Comparison of ENCODE assay signal across 29 cellular contexts in the genomic region with DNA sequence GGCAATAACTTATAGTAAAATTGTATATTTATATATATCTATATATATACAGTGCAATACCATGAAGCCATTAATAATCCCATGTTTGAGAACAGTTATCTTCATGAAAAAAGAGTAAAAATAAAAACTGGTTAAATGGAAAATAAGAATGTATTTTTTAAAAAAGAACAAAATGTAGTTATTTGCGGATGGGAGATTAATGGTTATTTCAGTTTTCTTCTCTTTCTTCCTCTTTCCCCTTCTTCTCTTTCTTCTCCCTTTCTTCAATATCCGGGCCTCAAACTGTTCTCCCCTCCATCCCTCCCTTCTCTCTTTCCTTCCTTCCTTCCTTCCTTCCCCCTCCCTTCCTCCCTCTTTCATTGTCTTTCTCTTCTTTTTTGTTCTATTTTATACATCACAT.
"Had no signal": no experiment of that assay in that cellular context is flagged by ENCODE, and none has a peak within 500 bp of the region (broad histone marks: within the 10 kb centered on the region; RNA-seq: fewer than 3 reads in every experiment).

No MANE protein-coding gene starts in this region.

- H3K4me1 ChIP-seq: stomach, suprapubic skin, testis, thyroid gland, tibial artery, tibial nerve, transverse colon, upper lobe of left lung, upper lobe of right lung, uterus, vagina had no signal

- H3K9me3 Mint-ChIP-seq: stimulated activated memory B cell treated with anti-CD40 and anti-IgM and Interleukin-4, amounts not matched to agents 10 μg/mL and 1 μg/mL and 100 μg/mL, for 72 hours had no signal

- H3K27ac ChIP-seq: stomach, suprapubic skin, testis, thoracic aorta, thyroid gland, tibial artery, tibial nerve, transverse colon, upper lobe of left lung, upper lobe of right lung, uterus, vagina had no signal

- H3K36me3 Mint-ChIP-seq: stimulated activated effector memory CD8-positive, alpha-beta T cell treated with anti-CD3 and anti-CD28 coated beads, Interleukin-12 subunit alpha, Interleukin-12 subunit beta, amount 100 ng/mL, for 72 hours; stimulated activated memory B cell treated with anti-CD40 and anti-IgM and Interleukin-4, amounts not matched to agents 10 μg/mL and 1 μg/mL and 100 μg/mL, for 72 hours; stimulated activated naive B cell treated with anti-CD40 and anti-IgM and Interleukin-4, amounts not matched to agents 10 μg/mL and 1 μg/mL and 100 μg/mL, for 72 hours; type B pancreatic cell had no signal

- H3K4me3 ChIP-seq: stomach, suprapubic skin, testis, thoracic aorta, thyroid gland, tibial artery, tibial nerve, transverse colon, upper lobe of left lung, upper lobe of right lung, uterus, vagina had no signal

- DNase-seq: stimulated activated CD4-positive, alpha-beta T cell treated with anti-CD3 and anti-CD28 coated beads, Interleukin-2, amount 100 ng/mL, for 48 hours; stimulated activated CD4-positive, alpha-beta T cell treated with anti-CD3 and anti-CD28 coated beads, Interleukin-4, amount 100 ng/mL, for 1 hour; stimulated activated CD4-positive, alpha-beta T cell treated with anti-CD3 and anti-CD28 coated beads, Interleukin-4, amount 100 ng/mL, for 24 hours; stimulated activated CD4-positive, alpha-beta T cell treated with anti-CD3 and anti-CD28 coated beads, Interleukin-4, amount 100 ng/mL, for 4 hours; stimulated activated CD8-positive, alpha-beta memory T cell treated with anti-CD3 and anti-CD28 coated beads, Interleukin-4, amount 100 ng/mL, for 48 hours; stimulated activated naive B cell treated with anti-CD40 and anti-IgM and Interleukin-4, amounts not matched to agents 10 μg/mL and 1 μg/mL and 100 μg/mL, for 72 hours; stimulated activated naive CD4-positive, alpha-beta T cell; stimulated activated naive CD4-positive, alpha-beta T cell treated with Interleukin-2 at 50 U/mL for 16 hours; stimulated activated naive CD8-positive, alpha-beta T cell treated with anti-CD3 and anti-CD28 coated beads, Interleukin-15, amount 100 ng/mL, for 72 hours; stimulated activated naive CD8-positive, alpha-beta T cell treated with anti-CD3 and anti-CD28 coated beads, Interleukin-15, Interleukin-2, amounts not matched to agents 100 U/mL and 50 U/mL, for 24 hours; stomach; substantia nigra; testis; thyroid gland; tibial artery; transverse colon; trophoblast cell; upper lobe of left lung; upper lobe of right lung; uterus had no signal

- H3K27me3 Mint-ChIP-seq: stimulated activated memory B cell treated with anti-CD40 and anti-IgM and Interleukin-4, amounts not matched to agents 10 μg/mL and 1 μg/mL and 100 μg/mL, for 72 hours; stimulated activated naive B cell treated with anti-CD40 and anti-IgM and Interleukin-4, amounts not matched to agents 10 μg/mL and 1 μg/mL and 100 μg/mL, for 72 hours; stimulated activated naive CD8-positive, alpha-beta T cell treated with anti-CD3 and anti-CD28 coated beads, Interleukin-15, amount 100 ng/mL, for 72 hours; stimulated activated naive CD8-positive, alpha-beta T cell treated with anti-CD3 and anti-CD28 coated beads, Interleukin-15, Interleukin-2, amounts not matched to agents 100 ng/mL and 50 ng/mL, for 24 hours; type B pancreatic cell had no signal

- H3K27ac Mint-ChIP-seq: stimulated activated effector memory CD8-positive, alpha-beta T cell treated with anti-CD3 and anti-CD28 coated beads, Interleukin-12 subunit alpha, Interleukin-12 subunit beta, amount 100 ng/mL, for 72 hours; stimulated activated memory B cell treated with anti-CD40 and anti-IgM and Interleukin-4, amounts not matched to agents 10 μg/mL and 1 μg/mL and 100 μg/mL, for 72 hours; stimulated activated naive B cell treated with anti-CD40 and anti-IgM and Interleukin-4, amounts not matched to agents 10 μg/mL and 1 μg/mL and 100 μg/mL, for 72 hours; stimulated activated naive CD8-positive, alpha-beta T cell treated with anti-CD3 and anti-CD28 coated beads, Interleukin-15, amount 100 ng/mL, for 72 hours; stimulated activated naive CD8-positive, alpha-beta T cell treated with anti-CD3 and anti-CD28 coated beads, Interleukin-15, Interleukin-2, amounts not matched to agents 100 ng/mL and 50 ng/mL, for 24 hours; type B pancreatic cell had no signal

- ATAC-seq: stimulated activated effector memory CD8-positive, alpha-beta T cell treated with anti-CD3 and anti-CD28 coated beads, Interleukin-12 subunit alpha, Interleukin-12 subunit beta, amount 100 ng/mL, for 72 hours; stimulated activated memory B cell treated with anti-CD40 and anti-IgM and Interleukin-4, amounts not matched to agents 10 μg/mL and 1 μg/mL and 100 μg/mL, for 72 hours; stimulated activated naive B cell treated with anti-CD40 and anti-IgM and Interleukin-4, amounts not matched to agents 10 μg/mL and 1 μg/mL and 100 μg/mL, for 72 hours; stimulated activated naive CD8-positive, alpha-beta T cell treated with anti-CD3 and anti-CD28 coated beads, Interleukin-15, amount 100 ng/mL, for 72 hours; stimulated activated naive CD8-positive, alpha-beta T cell treated with anti-CD3 and anti-CD28 coated beads, Interleukin-15, Interleukin-2, amounts not matched to agents 100 U/mL and 50 U/mL, for 24 hours; upper lobe of right lung had no signal

- H3K27me3 ChIP-seq: stomach, suprapubic skin, testis, thyroid gland, tibial artery, tibial nerve, transverse colon, upper lobe of left lung, upper lobe of right lung, uterus, vagina had no signal

- H3K9me3 ChIP-seq: stomach, suprapubic skin, testis, thoracic aorta, thyroid gland, tibial artery, tibial nerve, transverse colon, upper lobe of left lung, upper lobe of right lung, uterus, vagina had no signal

- H3K4me1 Mint-ChIP-seq: stimulated activated effector memory CD8-positive, alpha-beta T cell treated with anti-CD3 and anti-CD28 coated beads, Interleukin-12 subunit alpha, Interleukin-12 subunit beta, amount 100 ng/mL, for 72 hours; stimulated activated memory B cell treated with anti-CD40 and anti-IgM and Interleukin-4, amounts not matched to agents 10 μg/mL and 1 μg/mL and 100 μg/mL, for 72 hours; stimulated activated naive B cell treated with anti-CD40 and anti-IgM and Interleukin-4, amounts not matched to agents 10 μg/mL and 1 μg/mL and 100 μg/mL, for 72 hours; stimulated activated naive CD8-positive, alpha-beta T cell treated with anti-CD3 and anti-CD28 coated beads, Interleukin-15, amount 100 ng/mL, for 72 hours had no signal

- H3K4me3 Mint-ChIP-seq: stimulated activated effector memory CD8-positive, alpha-beta T cell treated with anti-CD3 and anti-CD28 coated beads, Interleukin-12 subunit alpha, Interleukin-12 subunit beta, amount 100 ng/mL, for 72 hours; stimulated activated memory B cell treated with anti-CD40 and anti-IgM and Interleukin-4, amounts not matched to agents 10 μg/mL and 1 μg/mL and 100 μg/mL, for 72 hours; stimulated activated naive B cell treated with anti-CD40 and anti-IgM and Interleukin-4, amounts not matched to agents 10 μg/mL and 1 μg/mL and 100 μg/mL, for 72 hours; stimulated activated naive CD8-positive, alpha-beta T cell treated with anti-CD3 and anti-CD28 coated beads, Interleukin-15, amount 100 ng/mL, for 72 hours; stimulated activated naive CD8-positive, alpha-beta T cell treated with anti-CD3 and anti-CD28 coated beads, Interleukin-15, Interleukin-2, amounts not matched to agents 100 ng/mL and 50 ng/mL, for 24 hours; type B pancreatic cell had no signal

- FAIRE-seq: urothelium cell line had no signal

- H3K36me3 ChIP-seq: stomach, suprapubic skin, thoracic aorta, thyroid gland, tibial artery, tibial nerve, transverse colon, upper lobe of left lung, upper lobe of right lung, uterus, vagina had no signal
